1 cellular context compared by ENCODE assay signal in genomic region chr15:80028937-80029336, GRCh38.
TF ChIP-seq lines count a peak whose summit lies in the region.

No MANE protein-coding gene starts in this region.

TF ChIP-seq in H1, 55 proteins besides CTCF, POLR2A, EP300 and RAD21:
- TF ChIP-seq TCF12 (IDR thresholded peaks at IDR 0.05; ENCODE audit: low read depth, low read length) (0 out of 2 replicates have a peak, but pooled peaks have one; percentile 66), NANOG (IDR thresholded peaks at IDR 0.05; ENCODE audit: insufficient read depth, low read depth, low read length, poor library complexity, severe bottlenecking) (no peak), SIN3A (conservative IDR thresholded peaks at IDR 0.05 in 1 of 2, IDR thresholded peaks at IDR 0.05 in 1 of 2; ENCODE audit: low read depth in 1 of 2, low read length in 2 of 2) (peak in 1 of 2 experiments; percentile 53; a peak in 1 of 4 replicates)
TF ChIP-seq in H1: peak in this region for 2.
